1 cellular context compared by ENCODE assay signal in the genomic region with DNA sequence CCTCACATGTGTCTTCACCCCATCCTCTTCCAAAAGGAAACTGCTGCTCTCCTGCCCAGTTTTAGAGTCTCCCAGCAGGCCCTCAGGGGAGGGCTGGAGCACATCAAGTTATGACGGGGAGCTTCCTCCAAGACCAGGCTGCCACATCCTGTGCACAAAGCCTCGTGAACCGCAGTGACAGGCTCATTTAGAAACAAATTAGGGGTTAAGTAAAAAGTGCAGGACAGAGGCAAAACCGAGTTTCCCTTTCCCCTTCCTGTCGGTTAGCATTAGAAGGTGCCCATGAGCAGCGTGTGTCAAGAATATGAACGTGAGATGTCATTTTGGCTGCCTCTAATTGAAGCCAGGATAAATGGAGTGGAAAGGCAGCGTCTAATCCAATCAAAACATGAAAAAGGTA.
TF ChIP-seq lines count a peak whose summit lies in the region.

No MANE protein-coding gene starts in this region.

TF ChIP-seq in SK-N-SH treated with all-trans-retinoic acid at 6 μM for 48 hours, 23 proteins besides CTCF, POLR2A, EP300 and RAD21 (continued from another document):
- TF ChIP-seq, protein P1, sequence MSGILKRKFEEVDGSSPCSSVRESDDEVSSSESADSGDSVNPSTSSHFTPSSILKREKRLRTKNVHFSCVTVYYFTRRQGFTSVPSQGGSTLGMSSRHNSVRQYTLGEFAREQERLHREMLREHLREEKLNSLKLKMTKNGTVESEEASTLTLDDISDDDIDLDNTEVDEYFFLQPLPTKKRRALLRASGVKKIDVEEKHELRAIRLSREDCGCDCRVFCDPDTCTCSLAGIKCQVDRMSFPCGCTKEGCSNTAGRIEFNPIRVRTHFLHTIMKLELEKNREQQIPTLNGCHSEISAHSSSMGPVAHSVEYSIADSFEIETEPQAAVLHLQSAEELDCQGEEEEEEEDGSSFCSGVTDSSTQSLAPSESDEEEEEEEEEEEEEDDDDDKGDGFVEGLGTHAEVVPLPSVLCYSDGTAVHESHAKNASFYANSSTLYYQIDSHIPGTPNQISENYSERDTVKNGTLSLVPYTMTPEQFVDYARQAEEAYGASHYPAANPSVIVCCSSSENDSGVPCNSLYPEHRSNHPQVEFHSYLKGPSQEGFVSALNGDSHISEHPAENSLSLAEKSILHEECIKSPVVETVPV (CRISPR knock-in tag; IDR thresholded peaks at IDR 0.05) = no peak
- TF ChIP-seq TOX (CRISPR knock-in tag; IDR thresholded peaks at IDR 0.05; ENCODE audit: borderline replicate concordance) = no peak
- no peak for TF ChIP-seq ZNF8 (CRISPR knock-in tag; IDR thresholded peaks at IDR 0.05)
- TF ChIP-seq ISL1 (CRISPR knock-in tag; IDR thresholded peaks at IDR 0.05) = no peak
- no peak for TF ChIP-seq CSDC2 (CRISPR knock-in tag; IDR thresholded peaks at IDR 0.05)
- no peak for TF ChIP-seq SNAI2 (CRISPR knock-in tag; IDR thresholded peaks at IDR 0.05)
